ENCODE assay signal across 16 cellular contexts in the genomic region with DNA sequence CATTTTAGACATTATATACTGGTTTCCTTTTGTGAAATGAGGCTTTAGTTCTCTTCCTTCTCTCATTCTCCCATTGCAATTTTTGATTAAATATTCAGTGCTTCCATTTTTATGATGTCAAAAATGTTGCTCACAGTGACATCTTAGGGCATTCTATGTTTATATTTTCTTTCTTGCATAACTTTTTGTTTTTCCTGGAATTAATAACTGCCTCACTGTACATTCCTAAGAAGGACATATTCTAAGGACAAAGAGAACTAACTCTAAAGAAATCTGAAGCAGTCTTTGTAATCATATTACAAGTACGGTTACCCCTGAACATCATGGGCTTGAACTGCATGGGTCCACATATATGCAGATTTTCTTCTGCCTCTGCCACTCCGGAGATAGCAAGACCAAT. TPM values are rescaled to one million over a fixed set of nuclear protein-coding genes. Genes with fewer than 3 reads are reported as not detected.
"Had no signal": no experiment of that assay in that cellular context is flagged by ENCODE, and none has a peak within 500 bp of the region (broad histone marks: within the 10 kb centered on the region; RNA-seq: fewer than 3 reads in every experiment).

No MANE protein-coding gene starts in this region.

- H3K36me3 Mint-ChIP-seq: naive thymus-derived CD4-positive, alpha-beta T cell; stimulated activated effector memory CD8-positive, alpha-beta T cell treated with anti-CD3 and anti-CD28 coated beads, Interleukin-12 subunit alpha, Interleukin-12 subunit beta, amount 100 ng/mL, for 72 hours; type B pancreatic cell had no signal

- H3K4me1 Mint-ChIP-seq: stimulated activated effector memory CD8-positive, alpha-beta T cell treated with anti-CD3 and anti-CD28 coated beads, Interleukin-12 subunit alpha, Interleukin-12 subunit beta, amount 100 ng/mL, for 72 hours had no signal

- H3K27me3 Mint-ChIP-seq: type B pancreatic cell had no signal

- ATAC-seq: heart left ventricle; naive thymus-derived CD4-positive, alpha-beta T cell; stimulated activated effector memory CD8-positive, alpha-beta T cell treated with anti-CD3 and anti-CD28 coated beads, Interleukin-12 subunit alpha, Interleukin-12 subunit beta, amount 100 ng/mL, for 72 hours; stimulated activated naive CD8-positive, alpha-beta T cell treated with anti-CD3 and anti-CD28 coated beads, Interleukin-15, Interleukin-2, amounts not matched to agents 100 U/mL and 50 U/mL, for 24 hours had no signal

- H3K4me3 Mint-ChIP-seq: naive thymus-derived CD4-positive, alpha-beta T cell; nephron progenitor cell; stimulated activated effector memory CD8-positive, alpha-beta T cell treated with anti-CD3 and anti-CD28 coated beads, Interleukin-12 subunit alpha, Interleukin-12 subunit beta, amount 100 ng/mL, for 72 hours; type B pancreatic cell had no signal

- DNase-seq: colonic mucosa; dermis blood vessel endothelial cell; esophagus squamous epithelium; heart left ventricle; hippocampal formation; kidney glomerular epithelial cell; mammary epithelial cell; naive thymus-derived CD4-positive, alpha-beta T cell; nephron progenitor cell; stimulated activated CD4-positive, alpha-beta T cell treated with anti-CD3 and anti-CD28 coated beads, Interleukin-2, amount 100 ng/mL, for 48 hours; stimulated activated CD8-positive, alpha-beta memory T cell treated with anti-CD3 and anti-CD28 coated beads, Interleukin-4, amount 100 ng/mL, for 48 hours; stimulated activated naive CD8-positive, alpha-beta T cell treated with anti-CD3 and anti-CD28 coated beads, Interleukin-15, Interleukin-2, amounts not matched to agents 100 U/mL and 50 U/mL, for 24 hours; thyroid gland had no signal

- H3K9me3 Mint-ChIP-seq: naive thymus-derived CD4-positive, alpha-beta T cell; nephron progenitor cell; stimulated activated effector memory CD8-positive, alpha-beta T cell treated with anti-CD3 and anti-CD28 coated beads, Interleukin-12 subunit alpha, Interleukin-12 subunit beta, amount 100 ng/mL, for 72 hours; type B pancreatic cell had no signal

- H3K27ac Mint-ChIP-seq: naive thymus-derived CD4-positive, alpha-beta T cell; nephron progenitor cell; stimulated activated effector memory CD8-positive, alpha-beta T cell treated with anti-CD3 and anti-CD28 coated beads, Interleukin-12 subunit alpha, Interleukin-12 subunit beta, amount 100 ng/mL, for 72 hours; type B pancreatic cell had no signal

RNA-seq across cellular contexts. Expression of gene P2RY6, which starts 25.8 kb away (rescaled TPM):
- total RNA-seq: dermis blood vessel endothelial cell had no signal

RNA-seq across cellular contexts. Expression of gene P2RY2, which starts 28.2 kb away (rescaled TPM):
- total RNA-seq: frontal cortex had no signal
